In the genomic region with DNA sequence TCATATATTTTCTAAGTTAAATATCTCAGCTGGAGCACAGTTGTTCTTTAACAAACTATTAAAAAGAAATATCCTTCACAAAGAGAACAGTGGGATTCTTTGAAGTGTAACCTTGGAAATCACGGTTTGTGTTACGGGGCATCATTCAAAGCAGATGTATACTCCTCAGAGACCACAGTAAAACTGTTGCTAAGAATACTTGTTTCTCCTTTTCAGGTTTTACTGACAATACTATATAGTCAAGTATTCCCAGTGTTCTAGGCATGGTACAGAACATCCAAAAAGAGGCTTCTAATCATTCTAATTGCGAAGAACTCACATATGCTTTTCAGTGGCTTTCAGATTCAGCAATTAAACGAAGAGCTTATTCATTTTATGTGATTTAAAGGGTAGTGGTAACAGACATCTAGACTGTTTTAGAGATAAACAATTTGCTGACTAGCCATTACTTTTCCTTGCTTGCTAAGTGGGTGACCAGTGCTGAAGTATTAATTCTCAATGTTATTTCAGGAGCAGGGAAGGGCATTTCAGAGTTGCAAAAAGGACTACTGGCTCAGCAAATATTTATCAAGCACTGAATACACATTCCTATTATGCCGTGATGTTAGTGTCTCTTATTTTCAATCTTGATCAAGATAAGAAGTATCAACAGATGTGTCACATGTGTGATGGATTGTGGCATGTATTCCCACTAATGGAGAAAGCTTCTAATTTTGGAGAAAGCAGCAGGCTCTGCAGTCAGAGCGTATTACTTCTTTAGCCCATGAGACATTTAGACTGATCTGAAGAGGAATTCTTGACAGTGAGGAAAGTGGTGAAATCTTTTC, we compare ENCODE assay signal across 24 cellular contexts.
DNase-seq lines count a peak whose midpoint lies in the region; ATAC-seq and TF ChIP-seq lines count a peak whose summit lies in the region.
"Had no signal": no experiment of that assay in that cellular context is flagged by ENCODE, and none has a peak within 500 bp of the region (broad histone marks: within the 10 kb centered on the region; RNA-seq: fewer than 3 reads in every experiment).

No MANE protein-coding gene starts in this region.

- H3K4me1 Mint-ChIP-seq in activated T-cell treated with anti-CD3 and anti-CD28 coated beads, Interleukin-2, amount 50 U/mL, for 72 hours (ENCODE audit: low read depth): no peaks in the 10 kb centered on the region
- H3K4me1 Mint-ChIP-seq: natural killer cell had no signal

- H3K27me3 ChIP-seq in SU-DHL-6 (ENCODE audit: low read length) (no peaks in the 10 kb centered on the region), vagina (no peaks in the 10 kb centered on the region), MM.1S (replicated peaks; ENCODE audit: insufficient read depth, low read length) (no peaks in the 10 kb centered on the region)
- H3K27me3 ChIP-seq: adrenal gland, SJCRH30, testis had no signal

- H3K9ac ChIP-seq in SU-DHL-6 (ENCODE audit: low read length) (no peak overlapping the region), MM.1S (ENCODE audit: low read length) (no peak overlapping the region)

- peak overlapping the region; percentile 27 for H2AFZ ChIP-seq in SU-DHL-6 (ENCODE audit: low read depth, low read length, severe bottlenecking)
- H2AFZ ChIP-seq in MM.1S (ENCODE audit: low read length): no peak overlapping the region

- DNase-seq in Right ventricle myocardium superior (no peak), cardiac septum (ENCODE audit: low spot score) (no peak), left lobe of liver (ENCODE audit: low spot score) (no peak), vagina (ENCODE audit: extremely low spot score in 2 of 2) (no peak), MM.1S (no peak), NCI-H524 treated with DMSO at 0.1 percent for 48 hours (lab: John Stamatoyannopoulos, UW) (no peak)
- no peak for DNase-seq in activated T-cell treated with anti-CD3 and anti-CD28 coated beads, Interleukin-2, amount 50 U/mL, for 72 hours
- DNase-seq: activated CD4-positive, alpha-beta T cell treated with anti-CD3 and anti-CD28 coated beads for 1 hour; adrenal gland; CD4-positive, alpha-beta memory T cell; effector CD8-positive, alpha-beta T cell; EL; glutamatergic neuron; natural killer cell; NCI-H1105 treated with DMSO at 0.1 percent for 48 hours; NCI-H526 treated with DMSO at 0.1 percent for 48 hours; SJCRH30; stimulated activated CD4-positive, alpha-beta T cell treated with anti-CD3 and anti-CD28 coated beads, Interleukin-12 subunit alpha, Interleukin-12 subunit beta, amount 100 ng/mL, for 4 hours; testis had no signal

- H3K4me1 ChIP-seq in vagina: peaks cover 21% of the 10 kb centered on the region
- no peaks in the 10 kb centered on the region for H3K4me1 ChIP-seq in MM.1S (ENCODE audit: low read length)
- H3K4me1 ChIP-seq: SJCRH30, testis had no signal

- H4K20me1 ChIP-seq in SU-DHL-6 (ENCODE audit: low read depth, low read length): no peaks in the 10 kb centered on the region
- no peaks in the 10 kb centered on the region for H4K20me1 ChIP-seq in MM.1S (ENCODE audit: insufficient read depth, low read length)

- intact Hi-C loops in Right ventricle myocardium superior (cut with DNase I): no loop called here
- intact Hi-C loops in cardiac septum (cut with DNase I): no loop called here
- intact Hi-C loops in vagina (cut with DNase I): no loop called here

- H3K4me2 ChIP-seq in SU-DHL-6 (ENCODE audit: low read depth, low read length, poor library complexity, severe bottlenecking) (no peak overlapping the region), MM.1S (ENCODE audit: low read depth, low read length) (no peak overlapping the region)

- TF ChIP-seq CTCF in SU-DHL-6 (IDR thresholded peaks at IDR 0.05; ENCODE audit: insufficient read depth, low read length, poor library complexity, severe bottlenecking) (no peak), vagina (IDR thresholded peaks at IDR 0.05) (no peak), MM.1S (IDR thresholded peaks at IDR 0.05; ENCODE audit: low read length) (no peak)

- no peak overlapping the region for H3K27ac ChIP-seq in SU-DHL-6 (ENCODE audit: low read depth, low read length)
- H3K27ac ChIP-seq in vagina: peak overlapping the region; percentile 48
- H3K27ac ChIP-seq in MM.1S (ENCODE audit: low read length): no peak overlapping the region
- H3K27ac ChIP-seq: SJCRH30, testis had no signal

- H3K9me3 ChIP-seq in SU-DHL-6 (ENCODE audit: insufficient read depth, low read length): no peaks in the 10 kb centered on the region
- H3K9me3 ChIP-seq in vagina: no peaks in the 10 kb centered on the region
- H3K9me3 ChIP-seq in MM.1S (replicated peaks; ENCODE audit: insufficient read depth, low read length): no peaks in the 10 kb centered on the region
- H3K9me3 ChIP-seq: adrenal gland, HAP-1, SJCRH30, testis had no signal

- no peaks in the 10 kb centered on the region for H3K36me3 ChIP-seq in SU-DHL-6 (ENCODE audit: low read length)
- no peaks in the 10 kb centered on the region for H3K36me3 ChIP-seq in vagina
- H3K36me3 ChIP-seq in MM.1S (replicated peaks; ENCODE audit: insufficient read depth, low read length): no peaks in the 10 kb centered on the region
- H3K36me3 ChIP-seq: adrenal gland, HAP-1, SJCRH30 had no signal

- H3F3A ChIP-seq in SU-DHL-6 (ENCODE audit: insufficient read depth) (no peaks in the 10 kb centered on the region), MM.1S (ENCODE audit: insufficient read depth, low read length) (no peaks in the 10 kb centered on the region)

- no peaks in the 10 kb centered on the region for H3K79me2 ChIP-seq in SU-DHL-6 (ENCODE audit: insufficient read depth, low read length)
- H3K79me2 ChIP-seq in MM.1S (ENCODE audit: low read length): no peaks in the 10 kb centered on the region

- no peak for TF ChIP-seq POLR2A in vagina (IDR thresholded peaks at IDR 0.05)

- no peak overlapping the region for H3K27ac Mint-ChIP-seq in activated T-cell treated with anti-CD3 and anti-CD28 coated beads, Interleukin-2, amount 50 U/mL, for 72 hours
- H3K27ac Mint-ChIP-seq: activated T-helper 2 cell treated with anti-CD3 and anti-CD28 coated beads, Interferon-gamma antibody, Interleukin-2, Interleukin-4, amounts not matched to agents 10 μg/mL and 5 μg/mL and 100 μg/mL, durations not matched to agents 14 hours and 24 hours and 36 hours; natural killer cell; progenitor cell of endocrine pancreas; T-helper 2 cell treated with Interferon-gamma antibody and Interleukin-4, amounts not matched to agents 5 μg/mL and 100 μg/mL, for 36 hours had no signal

- H3K4me3 ChIP-seq in SU-DHL-6 (ENCODE audit: insufficient read depth, low read length, poor library complexity, severe bottlenecking) (no peak overlapping the region), vagina (no peak overlapping the region), MM.1S (ENCODE audit: low read length) (no peak overlapping the region)
- H3K4me3 ChIP-seq: adrenal gland, HAP-1, SJCRH30, testis had no signal

- no peaks in the 10 kb centered on the region for H3K9me2 ChIP-seq in SU-DHL-6 (replicated peaks; ENCODE audit: insufficient read depth, low read length)
- H3K9me2 ChIP-seq in MM.1S (replicated peaks; ENCODE audit: insufficient read depth, low read length): no peaks in the 10 kb centered on the region

- no peaks in the 10 kb centered on the region for H3K27me3 Mint-ChIP-seq in activated T-cell treated with anti-CD3 and anti-CD28 coated beads, Interleukin-2, amount 50 U/mL, for 72 hours (ENCODE audit: low read depth)
- H3K27me3 Mint-ChIP-seq: CD4-positive, alpha-beta memory T cell had no signal

- no peak overlapping the region for H3K4me3 Mint-ChIP-seq in activated T-cell treated with anti-CD3 and anti-CD28 coated beads, Interleukin-2, amount 50 U/mL, for 72 hours
- H3K4me3 Mint-ChIP-seq: CD4-positive, alpha-beta memory T cell; natural killer cell; T-helper 2 cell treated with Interferon-gamma antibody and Interleukin-4, amounts not matched to agents 5 μg/mL and 100 μg/mL, for 36 hours had no signal

- ATAC-seq in Right ventricle myocardium superior (ENCODE audit: poor library complexity) (peak; percentile 38), left lobe of liver (peak; percentile 86)
- no peak for ATAC-seq in activated T-cell treated with anti-CD3 and anti-CD28 coated beads, Interleukin-2, amount 50 U/mL, for 72 hours (replicated peaks in 1 of 2)
- ATAC-seq: natural killer cell had no signal

- H3K36me3 Mint-ChIP-seq in activated T-cell treated with anti-CD3 and anti-CD28 coated beads, Interleukin-2, amount 50 U/mL, for 72 hours (ENCODE audit: insufficient read depth in 2 of 2): no peaks in the 10 kb centered on the region
- H3K36me3 Mint-ChIP-seq: CD4-positive, alpha-beta memory T cell; natural killer cell had no signal

- peaks cover 0 to 4% of the 10 kb centered on the region in 2 donors for H3K9me3 Mint-ChIP-seq in activated T-cell treated with anti-CD3 and anti-CD28 coated beads, Interleukin-2, amount 50 U/mL, for 72 hours
- H3K9me3 Mint-ChIP-seq: natural killer cell had no signal

Comparison
In these comparisons a context has a peak if more than half of its experiments do, and no peak if none do; other contexts are left out.
1. ATAC-seq: peak in Right ventricle myocardium superior (single experiment) and left lobe of liver (single experiment); none in activated T-cell treated with anti-CD3 and anti-CD28 coated beads, Interleukin-2, amount 50 U/mL, for 72 hours (0 of 2).